ENCODE assay signal across 8 cellular contexts in the genomic region with DNA sequence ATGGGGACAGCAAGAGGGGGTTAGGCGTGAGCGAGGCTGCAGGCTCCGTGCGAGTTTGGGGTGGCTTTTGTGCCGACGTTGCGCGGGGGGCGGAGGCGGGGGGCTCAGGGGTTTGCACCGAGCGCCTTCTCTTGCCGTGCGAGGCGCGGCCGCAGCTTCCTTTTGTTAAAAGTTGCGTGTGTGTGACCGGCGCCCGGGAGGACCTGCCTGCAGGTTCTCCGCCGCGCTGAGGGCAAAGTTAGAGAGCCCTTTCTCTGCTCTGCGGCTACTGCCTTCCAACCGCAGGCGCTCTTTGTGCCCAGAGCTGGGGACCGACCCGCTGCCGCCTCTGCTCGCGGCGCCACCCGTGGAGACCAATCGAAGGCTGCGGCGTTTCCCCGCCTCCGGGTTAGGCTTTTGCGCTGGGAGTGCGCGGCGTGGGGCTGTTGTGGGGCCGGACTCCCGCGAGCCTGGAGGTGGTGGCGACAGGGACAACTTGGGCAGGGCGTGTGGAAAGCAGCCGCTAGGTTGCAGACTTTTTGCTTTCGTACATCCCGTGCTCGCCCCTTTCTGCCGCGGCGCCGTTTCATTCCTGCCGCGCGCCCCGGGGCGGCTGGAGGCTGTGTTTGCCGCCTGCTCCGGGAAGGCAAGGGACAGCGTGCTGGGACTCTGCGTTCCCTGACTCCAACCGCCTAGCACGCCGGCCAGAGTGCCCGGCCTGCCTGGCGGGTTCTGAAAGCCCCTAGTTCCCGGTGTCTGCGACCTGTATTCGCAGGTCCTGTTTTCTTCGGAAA. TPM values are rescaled to one million over a fixed set of nuclear protein-coding genes. Genes with fewer than 3 reads are reported as not detected.
DNase-seq lines count a peak whose midpoint lies in the region; ATAC-seq and TF ChIP-seq lines count a peak whose summit lies in the region.

No MANE protein-coding gene starts in this region.

- ATAC-seq in GM21723 (IDR thresholded peaks at IDR 0.05; ENCODE audit: unreplicated experiment) (peak; percentile 47), HG02970 (IDR thresholded peaks at IDR 0.05; ENCODE audit: low FRiP score, unreplicated experiment) (no peak)

- WGBS in thyroid gland, 2 donors: 0 to 1% methylated on average over 11 to 21 of the region's 74 CpGs

- H3K4me3 ChIP-seq in fibroblast of mammary gland (ENCODE audit: control insufficient read depth, low read depth, low read length): peak overlapping the region; percentile 44
- peak overlapping the region; percentile 45 to 90 (median 62) for H3K4me3 ChIP-seq in thyroid gland (replicated peaks in 1 of 3)

- H3K27me3 ChIP-seq in thyroid gland: no peaks in the 10 kb centered on the region

- H3K36me3 ChIP-seq in thyroid gland: no peaks in the 10 kb centered on the region

- peak overlapping the region; percentile 58 to 85 (median 71) for H3K27ac ChIP-seq in thyroid gland

- no peak for TF ChIP-seq CTCF in fibroblast of mammary gland (conservative IDR thresholded peaks at IDR 0.05; ENCODE audit: control insufficient read depth, insufficient read depth, low read depth, low read length)
- peak in 4 of 6 experiments; percentile 19 to 49 (median 43) for TF ChIP-seq CTCF in thyroid gland (IDR thresholded peaks at IDR 0.05)

- peaks cover 0 to 33% of the 10 kb centered on the region in 2 donors for H3K4me1 ChIP-seq in thyroid gland

- intact Hi-C loops in thyroid gland (cut with DNase I): no loop called here

- DNase-seq in DMS114 treated with DMSO at 0.1 percent for 48 hours (lab: John Stamatoyannopoulos, UW; ENCODE audit: unreplicated experiment) (peak; percentile 6), NCI-H1930 (lab: John Stamatoyannopoulos, UW) (peak; percentile 100), fibroblast of mammary gland (ENCODE audit: low read depth) (peak; percentile 17), myocyte (ENCODE audit: low read depth) (peak; percentile 53), thyroid gland (peak; percentile 77 to 80)
- peak; percentile 24 for DNase-seq in activated T-cell treated with anti-CD3 and anti-CD28 coated beads, Interleukin-2, amount 50 U/mL, for 1 hour

- no peaks in the 10 kb centered on the region for H3K9me3 ChIP-seq in thyroid gland

- TF ChIP-seq POLR2A in thyroid gland (IDR thresholded peaks at IDR 0.05): peak in 1 of 2 donors; percentile 82

RNA-seq across cellular contexts. Expression of gene KIT, which starts 0.8 kb away (rescaled TPM):
- 0.03 and 0.10 TPM in 2 replicates for total RNA-seq in myocyte
- 0.04 TPM for polyA plus RNA-seq in myocyte (2012)
- 10 to 100 TPM; 44.1 to 67.4 (median 60.9) TPM for total RNA-seq in thyroid gland

Comparison
In these comparisons a context has a peak if more than half of its experiments do, and no peak if none do; other contexts are left out.
1. DNase-seq: peak in every context shown above with its lines; median percentile 100 in NCI-H1930; 78 in thyroid gland; 53 in myocyte; 24 in activated T-cell treated with anti-CD3 and anti-CD28 coated beads, Interleukin-2, amount 50 U/mL, for 1 hour; 17 in fibroblast of mammary gland; 6 in DMS114 treated with DMSO at 0.1 percent for 48 hours.
2. RNA of gene KIT, which starts 0.8 kb away (total RNA-seq): 44.1 to 67.4 TPM in thyroid gland; 0.03 to 0.10 TPM in myocyte; every median in the first group is over 10 times any median in the second.